In genomic region chr1:232292246-232292645, GRCh38 we compare ENCODE assay signal across 15 cellular contexts.
DNase-seq lines count a peak whose midpoint lies in the region; FAIRE-seq and TF ChIP-seq lines count a peak whose summit lies in the region.
"Had no signal": no experiment of that assay in that cellular context is flagged by ENCODE, and none has a peak within 500 bp of the region (broad histone marks: within the 10 kb centered on the region; RNA-seq: fewer than 3 reads in every experiment).

No MANE protein-coding gene starts in this region.

- H3K4me3 ChIP-seq in Loucy (ENCODE audit: low read length, poor library complexity, severe bottlenecking) (no peak overlapping the region), astrocyte of the spinal cord (ENCODE audit: low read depth, low read length) (no peak overlapping the region), keratinocyte (ENCODE audit: control insufficient read depth in 2 of 3, extremely low read depth in 1 of 3, insufficient read depth in 2 of 3, low read depth in 1 of 3, low read length in 3 of 3) (no peak overlapping the region), skin epidermis (peak overlapping the region in 2 of 7 experiments; percentile 10)
- H3K4me3 ChIP-seq: GM12878, SJCRH30 had no signal

- peaks cover 11% of the 10 kb centered on the region for H3K4me1 ChIP-seq in Loucy (ENCODE audit: insufficient read depth, low read length, poor library complexity, severe bottlenecking)
- H3K4me1 ChIP-seq in keratinocyte (ENCODE audit: control insufficient read depth, extremely low read depth, insufficient read depth, low read length): peaks cover 12% of the 10 kb centered on the region
- H3K4me1 ChIP-seq: SJCRH30 had no signal

- no peak for TF ChIP-seq CTCF in Loucy (conservative IDR thresholded peaks at IDR 0.05; ENCODE audit: low read length)
- no peak for TF ChIP-seq CTCF in astrocyte of the spinal cord (IDR thresholded peaks at IDR 0.05; ENCODE audit: low read depth, low read length)
- no peak for TF ChIP-seq CTCF in keratinocyte (optimal IDR thresholded peaks at IDR 0.05 in 1 of 3, IDR thresholded peaks at IDR 0.05 in 1 of 3, conservative IDR thresholded peaks at IDR 0.05 in 1 of 3; ENCODE audit: extremely low read depth in 1 of 3, insufficient read depth in 2 of 3, low read length in 3 of 3)

- no peaks in the 10 kb centered on the region for H3K27me3 ChIP-seq in Loucy (ENCODE audit: insufficient read depth, low read length, poor library complexity, severe bottlenecking)
- peaks cover 5% of the 10 kb centered on the region for H3K27me3 ChIP-seq in keratinocyte (ENCODE audit: control insufficient read depth, extremely low read depth, insufficient read depth, low read length)
- H3K27me3 ChIP-seq: SJCRH30 had no signal

- H3K9me3 ChIP-seq in Loucy (ENCODE audit: insufficient read depth, low read depth, low read length): no peaks in the 10 kb centered on the region
- H3K9me3 ChIP-seq in keratinocyte (ENCODE audit: control insufficient read depth, low read depth, low read length): no peaks in the 10 kb centered on the region
- H3K9me3 ChIP-seq: SJCRH30 had no signal

- in situ Hi-C loops in astrocyte of the spinal cord (cut with HindIII; ENCODE audit: low sequenced_read_pairs): no loop called here

- H3K79me2 ChIP-seq in Loucy (ENCODE audit: insufficient read depth, low read length) (no peaks in the 10 kb centered on the region), keratinocyte (ENCODE audit: control insufficient read depth, insufficient read depth, low read length) (no peaks in the 10 kb centered on the region)

- H3K9me1 ChIP-seq in keratinocyte (ENCODE audit: control insufficient read depth, extremely low read depth, insufficient read depth, low read length): no peaks in the 10 kb centered on the region

- H2AFZ ChIP-seq in Loucy (ENCODE audit: low read length) (peak overlapping the region; percentile 69), keratinocyte (ENCODE audit: control insufficient read depth, low read length) (no peak overlapping the region)

- no peaks in the 10 kb centered on the region for H3F3A ChIP-seq in Loucy (ENCODE audit: low read depth)

- H3K9ac ChIP-seq in Loucy (ENCODE audit: low read depth, low read length, poor library complexity, severe bottlenecking) (no peak overlapping the region), keratinocyte (ENCODE audit: control insufficient read depth, extremely low read depth, insufficient read depth, low read length) (no peak overlapping the region)

- dilution Hi-C loops in keratinocyte (cut with MboI; ENCODE audit: extremely low pct_ligation_motif_present, low sequenced_read_pairs): no loop called here

- H3K27ac ChIP-seq in keratinocyte (ENCODE audit: control insufficient read depth, insufficient read depth, low read length): no peak overlapping the region
- H3K27ac ChIP-seq in skin epidermis: peak overlapping the region in 20 of 21 experiments; percentile 0 to 86 (median 71)
- H3K27ac ChIP-seq: SJCRH30 had no signal

- no peaks in the 10 kb centered on the region for H3K9me2 ChIP-seq in Loucy (replicated peaks; ENCODE audit: low read depth, low read length)

- H3K36me3 ChIP-seq in Loucy (ENCODE audit: insufficient read depth, low read length): no peaks in the 10 kb centered on the region
- no peaks in the 10 kb centered on the region for H3K36me3 ChIP-seq in keratinocyte (ENCODE audit: control insufficient read depth in 2 of 2, extremely low read depth in 1 of 2, insufficient read depth in 2 of 2, low read length in 2 of 2)
- H3K36me3 ChIP-seq: SJCRH30 had no signal

- H4K20me1 ChIP-seq in Loucy (ENCODE audit: insufficient read depth, low read length, poor library complexity, severe bottlenecking) (no peaks in the 10 kb centered on the region), keratinocyte (ENCODE audit: control insufficient read depth, extremely low read depth, insufficient read depth, low read length) (no peaks in the 10 kb centered on the region)

- DNase-seq in astrocyte of the spinal cord (ENCODE audit: low read depth, low spot score): peak; percentile 24
- DNase-seq in keratinocyte (ENCODE audit: low read depth, low spot score): no peak
- no peak for DNase-seq in GF-D8 (lab: John Stamatoyannopoulos, UW)
- DNase-seq in EL: no peak
- no peak for DNase-seq in stimulated activated CD4-positive, alpha-beta T cell treated with anti-CD3 and anti-CD28 coated beads, Interleukin-4, amount 100 ng/mL, for 24 hours
- DNase-seq: H9, IMR-90, MV-4-11, NCI-H1417 treated with DMSO at 0.1 percent for 48 hours, NCI-H2029, SJCRH30 had no signal

- no peak overlapping the region for H3K4me2 ChIP-seq in Loucy (ENCODE audit: low read depth, low read length, poor library complexity, severe bottlenecking)
- H3K4me2 ChIP-seq in keratinocyte (ENCODE audit: control insufficient read depth, extremely low read depth, insufficient read depth, low read depth, low read length): peak overlapping the region; percentile 35

- no peak for FAIRE-seq in keratinocyte (lab: Jason Lieb, UNC)
- FAIRE-seq: GM12878, GM18507 had no signal
